In the genomic region with DNA sequence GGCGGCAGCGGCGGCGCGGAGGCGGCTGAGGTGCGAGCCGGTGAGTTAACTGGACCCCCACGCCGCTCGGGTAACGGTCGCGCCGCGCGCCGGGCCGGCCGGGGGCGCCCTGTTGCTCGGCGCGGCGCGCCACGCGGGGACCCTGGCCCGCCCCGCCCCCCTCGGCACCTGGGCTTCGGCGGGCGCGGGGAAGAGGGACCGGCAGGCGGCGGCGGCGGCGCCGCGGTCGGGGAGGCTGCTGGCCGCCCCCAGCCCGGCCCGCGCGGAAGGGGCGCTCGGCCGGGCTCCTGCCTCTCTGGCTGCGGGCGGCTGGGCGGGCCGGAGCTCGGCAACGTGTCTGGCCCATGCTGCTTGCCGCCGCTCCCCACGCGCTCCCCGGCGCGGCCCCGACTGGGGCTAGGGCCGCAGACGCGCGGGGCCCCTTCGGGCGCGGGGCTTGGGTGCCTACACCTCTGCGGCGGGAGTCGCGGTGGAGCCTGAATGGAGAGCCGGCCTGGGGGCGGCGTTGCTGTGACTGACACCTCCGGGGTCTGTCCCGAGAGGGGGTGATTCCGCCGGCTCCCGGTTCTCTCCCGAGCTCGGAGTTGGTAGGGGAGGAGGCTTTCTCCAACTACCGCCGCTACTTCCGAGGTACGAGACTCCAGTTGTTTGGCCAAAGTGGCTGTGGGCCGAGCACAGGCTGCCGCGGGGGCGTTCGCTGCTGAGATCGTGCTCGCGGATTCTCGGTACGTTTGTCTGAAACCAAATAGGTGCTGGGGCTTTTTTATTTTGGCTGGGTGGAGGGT, we compare ENCODE assay signal across 8 cellular contexts. TPM values are rescaled to one million over a fixed set of nuclear protein-coding genes. Genes with fewer than 3 reads are reported as not detected.
DNase-seq lines count a peak whose midpoint lies in the region; ATAC-seq and TF ChIP-seq lines count a peak whose summit lies in the region.

No MANE protein-coding gene starts in this region.

- WGBS in thyroid gland, 2 donors: 0% methylated on average over 11 to 18 of the region's 101 CpGs

- ATAC-seq in GM18867 (IDR thresholded peaks at IDR 0.05; ENCODE audit: unreplicated experiment) (peak; percentile 29), HG03045 (IDR thresholded peaks at IDR 0.05; ENCODE audit: unreplicated experiment) (peak; percentile 36)
- ATAC-seq in activated T-cell treated with anti-CD3 and anti-CD28 coated beads, Interleukin-2, amount 50 U/mL, for 72 hours (replicated peaks in 1 of 2): peak; percentile 50 to 56
- ATAC-seq in natural killer cell treated with Interleukin-12 subunit alpha and Interleukin-12 subunit beta and Interleukin-15 and Interleukin-18, amount 100 ng/mL, for 72 hours: peak; percentile 52 to 69

- H3K4me3 Mint-ChIP-seq in activated T-cell treated with anti-CD3 and anti-CD28 coated beads, Interleukin-2, amount 50 U/mL, for 72 hours: peak overlapping the region; percentile 91 to 98
- peak overlapping the region; percentile 90 for H3K4me3 Mint-ChIP-seq in natural killer cell treated with Interleukin-12 subunit alpha and Interleukin-12 subunit beta and Interleukin-15 and Interleukin-18, amount 100 ng/mL, for 72 hours

- peaks cover 46% of the 10 kb centered on the region for H3K4me1 Mint-ChIP-seq in activated T-cell treated with anti-CD3 and anti-CD28 coated beads, Interleukin-2, amount 50 U/mL, for 72 hours (ENCODE audit: low read depth)
- peaks cover 21 to 29% of the 10 kb centered on the region in 2 donors for H3K4me1 Mint-ChIP-seq in natural killer cell treated with Interleukin-12 subunit alpha and Interleukin-12 subunit beta and Interleukin-15 and Interleukin-18, amount 100 ng/mL, for 72 hours (ENCODE audit: low read depth in 2 of 2)

- peak in 1 of 2 donors; percentile 19 for TF ChIP-seq POLR2A in thyroid gland (IDR thresholded peaks at IDR 0.05)

- no peaks in the 10 kb centered on the region for H3K9me3 ChIP-seq in thyroid gland

- TF ChIP-seq CTCF in AG10803 (conservative IDR thresholded peaks at IDR 0.05; ENCODE audit: low read length) (0 out of 2 replicates have a peak, but pooled peaks have one; percentile 3), fibroblast of mammary gland (conservative IDR thresholded peaks at IDR 0.05; ENCODE audit: control insufficient read depth, insufficient read depth, low read depth, low read length) (no peak), thyroid gland (IDR thresholded peaks at IDR 0.05) (peak in 1 of 6 experiments; percentile 9)

- no peaks in the 10 kb centered on the region for H3K9me3 Mint-ChIP-seq in activated T-cell treated with anti-CD3 and anti-CD28 coated beads, Interleukin-2, amount 50 U/mL, for 72 hours
- no peaks in the 10 kb centered on the region for H3K9me3 Mint-ChIP-seq in natural killer cell treated with Interleukin-12 subunit alpha and Interleukin-12 subunit beta and Interleukin-15 and Interleukin-18, amount 100 ng/mL, for 72 hours

- no peaks in the 10 kb centered on the region for H3K36me3 ChIP-seq in thyroid gland

- peak overlapping the region; percentile 84 for H3K27ac Mint-ChIP-seq in activated T-cell treated with anti-CD3 and anti-CD28 coated beads, Interleukin-2, amount 50 U/mL, for 72 hours
- peak overlapping the region; percentile 69 to 80 for H3K27ac Mint-ChIP-seq in natural killer cell treated with Interleukin-12 subunit alpha and Interleukin-12 subunit beta and Interleukin-15 and Interleukin-18, amount 100 ng/mL, for 72 hours

- peak overlapping the region; percentile 39 to 90 (median 41) for H3K27ac ChIP-seq in thyroid gland

- peak overlapping the region; percentile 83 for H3K4me3 ChIP-seq in AG10803 (ENCODE audit: low read length)
- peak overlapping the region; percentile 81 for H3K4me3 ChIP-seq in fibroblast of mammary gland (ENCODE audit: control insufficient read depth, low read depth, low read length)
- H3K4me3 ChIP-seq in thyroid gland (replicated peaks in 1 of 3): peak overlapping the region; percentile 45 to 59 (median 53)

- peaks cover 4 to 14% of the 10 kb centered on the region in 2 donors for H3K4me1 ChIP-seq in thyroid gland

- H3K27me3 ChIP-seq in thyroid gland: no peaks in the 10 kb centered on the region

- DNase-seq in AG10803 (ENCODE audit: low read depth) (peak; percentile 48), NCI-H748 treated with DMSO at 0.1 percent for 48 hours (lab: John Stamatoyannopoulos, UW) (peak; percentile 38), fibroblast of mammary gland (ENCODE audit: low read depth) (peak; percentile 58), thyroid gland (peak; percentile 56 to 65)
- peak; percentile 54 to 58 for DNase-seq in activated T-cell treated with anti-CD3 and anti-CD28 coated beads, Interleukin-2, amount 50 U/mL, for 72 hours
- peak; percentile 59 for DNase-seq in natural killer cell treated with Interleukin-12 subunit alpha and Interleukin-12 subunit beta and Interleukin-15 and Interleukin-18, amount 100 ng/mL, for 72 hours (ENCODE audit: low spot score)

- intact Hi-C loops in thyroid gland (cut with DNase I): no loop called here

- H3K27me3 Mint-ChIP-seq in activated T-cell treated with anti-CD3 and anti-CD28 coated beads, Interleukin-2, amount 50 U/mL, for 72 hours (ENCODE audit: low read depth): peaks cover 22% of the 10 kb centered on the region
- H3K27me3 Mint-ChIP-seq in natural killer cell treated with Interleukin-12 subunit alpha and Interleukin-12 subunit beta and Interleukin-15 and Interleukin-18, amount 100 ng/mL, for 72 hours: peaks cover 17 to 26% of the 10 kb centered on the region in 2 donors

- no peaks in the 10 kb centered on the region for H3K36me3 Mint-ChIP-seq in activated T-cell treated with anti-CD3 and anti-CD28 coated beads, Interleukin-2, amount 50 U/mL, for 72 hours (ENCODE audit: insufficient read depth in 2 of 2)
- no peaks in the 10 kb centered on the region for H3K36me3 Mint-ChIP-seq in natural killer cell treated with Interleukin-12 subunit alpha and Interleukin-12 subunit beta and Interleukin-15 and Interleukin-18, amount 100 ng/mL, for 72 hours

RNA-seq across cellular contexts. Expression of gene PALS2, which starts 0.5 kb away (rescaled TPM):
- 10 to 100 TPM; 20.5 to 26.9 TPM for total RNA-seq in activated T-cell treated with anti-CD3 and anti-CD28 coated beads, Interleukin-2, amount 50 U/mL, for 72 hours
- 10 to 100 TPM; 12.7 to 13.7 TPM for total RNA-seq in natural killer cell treated with Interleukin-12 subunit alpha and Interleukin-12 subunit beta and Interleukin-15 and Interleukin-18, amount 100 ng/mL, for 72 hours
- total RNA-seq in thyroid gland: 10 to 100 TPM; 28.1 to 72.2 (median 38.4) TPM

Comparison
In these comparisons a context has a peak if more than half of its experiments do, and no peak if none do; other contexts are left out.
1. Peak in every context shown above with its lines: DNase-seq, ATAC-seq, H3K4me3 ChIP-seq and H3K27ac ChIP-seq.